11 cellular contexts compared by ENCODE assay signal in the genomic region with DNA sequence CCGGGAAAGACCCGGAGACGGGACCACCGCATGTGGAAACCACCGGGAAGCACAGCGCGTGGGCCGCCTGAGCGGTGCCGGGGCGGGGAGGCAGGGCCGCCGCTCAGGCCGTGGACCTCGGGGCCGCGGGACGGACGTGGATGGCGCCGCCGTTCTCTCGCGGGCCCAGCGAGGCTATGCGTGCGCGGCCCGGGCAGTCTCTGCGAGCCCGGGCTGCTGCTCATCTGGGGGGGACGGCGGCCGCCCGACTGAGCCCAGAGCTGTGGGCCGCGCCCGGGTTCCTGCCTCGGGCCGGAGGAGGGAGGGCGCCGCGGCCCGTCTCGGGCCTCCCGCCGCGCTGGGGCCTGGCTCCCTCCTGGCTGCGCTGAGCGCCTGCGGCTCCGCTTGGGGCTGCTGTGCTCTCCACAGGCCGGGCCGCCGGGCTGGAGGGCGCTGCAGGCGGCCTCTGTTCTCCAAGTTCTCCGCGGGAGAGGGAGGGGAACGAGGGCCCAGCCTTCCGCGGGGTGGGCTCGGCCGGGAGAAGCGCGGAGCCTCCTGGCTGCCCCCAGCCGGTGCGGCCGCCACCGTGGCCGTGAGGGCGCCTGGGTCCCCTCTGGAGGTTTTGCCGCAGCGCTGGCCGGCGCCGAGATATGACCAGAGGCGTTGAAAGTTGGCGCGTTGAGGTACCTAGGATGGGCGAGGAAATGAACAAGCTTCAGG. TPM values are rescaled to one million over a fixed set of nuclear protein-coding genes. Genes with fewer than 3 reads are reported as not detected.
A peak's percentile ranks its signal among the peaks of the same experiment; 100 is the strongest.
DNase-seq lines count a peak whose midpoint lies in the region; ATAC-seq, FAIRE-seq and TF ChIP-seq lines count a peak whose summit lies in the region.
"Had no signal": no experiment of that assay in that cellular context is flagged by ENCODE, and none has a peak within 500 bp of the region (broad histone marks: within the 10 kb centered on the region; RNA-seq: fewer than 3 reads in every experiment).

No MANE protein-coding gene starts in this region.

- no peak overlapping the region for H3K4me2 ChIP-seq in K562 (ENCODE audit: insufficient read depth, low read length)

- no peaks in the 10 kb centered on the region; the same call in 1 of the 2 replicates for H4K20me1 ChIP-seq in K562 (replicated peaks; ENCODE audit: control insufficient read depth, insufficient read depth, low read length)

- H3K9me3 Mint-ChIP-seq in activated naive CD4-positive, alpha-beta T cell treated with anti-CD3 and anti-CD28 coated beads for 36 hours, result no peaks in the 10 kb centered on the region

- intact Hi-C loops in K562 (cut with micrococcal nuclease) (no loop called here), heart right ventricle (cut with DNase I) (no loop called here), transverse colon (cut with DNase I; ENCODE audit: low total_unique reads) (no loop called here)
- intact Hi-C loops in activated naive CD4-positive, alpha-beta T cell treated with anti-CD3 and anti-CD28 coated beads for 36 hours (cut with micrococcal nuclease), result no loop called here

- no peaks in the 10 kb centered on the region for H3K9me1 ChIP-seq in K562 (ENCODE audit: control insufficient read depth, insufficient read depth, low read length)

- WGBS in K562 (ENCODE audit: insufficient coverage, low coverage, missing lambda C conversion rate), result 96% methylated on average over 9 of the region's 81 CpGs
- WGBS in heart right ventricle, 2 donors, result 9 to 13% methylated on average over 59 to 81 of the region's 81 CpGs
- WGBS in transverse colon (ENCODE audit: low coverage in 1 of 2), 2 donors, result 40 to 81% methylated on average over 1 to 50 of the region's 81 CpGs

- H3K36me3 Mint-ChIP-seq in activated naive CD4-positive, alpha-beta T cell treated with anti-CD3 and anti-CD28 coated beads for 36 hours (ENCODE audit: low read depth), result peaks cover 8% of the 10 kb centered on the region

- H3K27ac ChIP-seq in K562 (ENCODE audit: extremely low read depth, low read depth, low read length) (no peak overlapping the region), heart right ventricle (peak overlapping the region in 6 of 10 donors; percentile 6 to 50 (median 20)), muscle layer of colon (ENCODE audit: low read depth, low read length) (no peak overlapping the region), transverse colon (no peak overlapping the region)

- TF ChIP-seq POLR2A in K562 (conservative IDR thresholded peaks at IDR 0.05) (no peak), transverse colon (IDR thresholded peaks at IDR 0.05) (no peak)

- no peak overlapping the region for H2AFZ ChIP-seq in K562 (ENCODE audit: low read depth, low read length)

- no peak for TF ChIP-seq RAD21 in K562 (CRISPR knock-in tag; conservative IDR thresholded peaks at IDR 0.05 in 1 of 2, IDR thresholded peaks at IDR 0.05 in 1 of 2)

- POLR2A ChIA-PET in K562 (lab: Yijun Ruan, JAX), result interaction anchor here (0.6 to 2.7 kb wide), 4 partner anchors 9 to 17 kb away, joined by 3 to 16 read pairs (median 4); no protein-coding TSS in a partner anchor

- H3K79me2 ChIP-seq in K562 (ENCODE audit: control insufficient read depth, insufficient read depth, low read length), result peaks cover 55% of the 10 kb centered on the region

- H3K4me1 Mint-ChIP-seq in activated naive CD4-positive, alpha-beta T cell treated with anti-CD3 and anti-CD28 coated beads for 36 hours (ENCODE audit: low read depth), result peaks cover 8% of the 10 kb centered on the region

- TF ChIP-seq CTCF in K562 (IDR thresholded peaks at IDR 0.05 in 2 of 3, conservative IDR thresholded peaks at IDR 0.05 in 1 of 3; ENCODE audit: insufficient read depth in 2 of 3, low read depth in 1 of 3, low read length in 3 of 3) (no peak), heart right ventricle (IDR thresholded peaks at IDR 0.05) (peak in 1 of 9 donors; percentile 16), transverse colon (IDR thresholded peaks at IDR 0.05) (no peak)

- CTCF ChIA-PET in K562 (lab: Yijun Ruan, JAX; ENCODE audit: low intra/inter-chr PET ratio), result no interaction called here
- CTCF ChIA-PET in activated naive CD4-positive, alpha-beta T cell treated with anti-CD3 and anti-CD28 coated beads for 36 hours (lab: Charles Lee), result interaction anchor here (1.1 kb wide), 1 partner anchor 23 kb away, joined by 3 read pairs; no protein-coding TSS in a partner anchor

- H3K4me1 ChIP-seq in K562 (replicated peaks in 1 of 2; ENCODE audit: control insufficient read depth in 2 of 2, insufficient read depth in 2 of 2, low read length in 2 of 2) (peaks cover 0 to 28% of the 10 kb centered on the region in 2 experiments; a peak in 2 of 5 replicates), heart right ventricle (peaks cover 0 to 17% (median 8%) of the 10 kb centered on the region in 9 donors), muscle layer of colon (ENCODE audit: insufficient read depth, low read length) (peaks cover 6% of the 10 kb centered on the region), transverse colon (peaks cover 0 to 12% (median 4%) of the 10 kb centered on the region in 4 donors)

- H3K9me3 ChIP-seq in K562 (replicated peaks; ENCODE audit: control insufficient read depth, insufficient read depth, low read depth, low read length) (no peaks in the 10 kb centered on the region), heart right ventricle (no peaks in the 10 kb centered on the region), muscle layer of colon (ENCODE audit: low read length) (no peaks in the 10 kb centered on the region), transverse colon (no peaks in the 10 kb centered on the region)

- peaks cover 70% of the 10 kb centered on the region; the same call in 2 of the 3 replicates for H3K36me3 ChIP-seq in K562 (ENCODE audit: control insufficient read depth, insufficient read depth, low read length)
- peaks cover 0 to 51% (median 6%) of the 10 kb centered on the region in 9 donors for H3K36me3 ChIP-seq in heart right ventricle
- H3K36me3 ChIP-seq in muscle layer of colon (ENCODE audit: insufficient read depth, low read length), result peaks cover 15% of the 10 kb centered on the region
- H3K36me3 ChIP-seq in transverse colon, result peaks cover 0 to 18% (median 8%) of the 10 kb centered on the region in 4 donors

- TF ChIP-seq EP300 in K562 (IDR thresholded peaks at IDR 0.05; ENCODE audit: low read length), result no peak
- no peak for TF ChIP-seq EP300 in transverse colon (IDR thresholded peaks at IDR 0.05; ENCODE audit: low read depth)

- H3K27me3 Mint-ChIP-seq in activated naive CD4-positive, alpha-beta T cell treated with anti-CD3 and anti-CD28 coated beads for 36 hours (ENCODE audit: low read depth), result no peaks in the 10 kb centered on the region

- in situ Hi-C loops in K562 (cut with MboI), result no loop called here
- in situ Hi-C loops in transverse colon (cut with MboI; ENCODE audit: low pct_ligation_motif_present in 1 of 4, low pct_unique_long_range_greater_than_20kb in 1 of 4, low sequenced_read_pairs in 3 of 4), result no loop called here

- H3K9ac ChIP-seq in K562 (ENCODE audit: insufficient read depth in 1 of 2, low read depth in 2 of 2, low read length in 2 of 2) (peak overlapping the region in 1 of 2 experiments; percentile 35; a peak in 1 of 4 replicates), muscle layer of colon (ENCODE audit: low read length) (no peak overlapping the region)

- no peak overlapping the region for H3K27ac Mint-ChIP-seq in activated naive CD4-positive, alpha-beta T cell treated with anti-CD3 and anti-CD28 coated beads for 36 hours

- FAIRE-seq in K562 (lab: Jason Lieb, UNC), result no peak

- H3K4me3 Mint-ChIP-seq in activated naive CD4-positive, alpha-beta T cell treated with anti-CD3 and anti-CD28 coated beads for 36 hours, result no peak overlapping the region

- ATAC-seq in K562 (no peak), heart right ventricle (peak; percentile 54 to 83 (median 70)), HG03378 (IDR thresholded peaks at IDR 0.05; ENCODE audit: unreplicated experiment) (no peak)

- BruUV-seq in K562 (replicated peaks; lab: Mats Ljungman, UMichigan), result no TSS peak

- DNase-seq in K562 (ENCODE audit: extremely low read depth in 1 of 4, low spot score in 3 of 4) (peak in 2 of 4 experiments; percentile 53 to 56), heart right ventricle (no peak), transverse colon (no peak), T-helper 2 cell (no peak)
- no peak for DNase-seq in activated CD4-positive, CD25-positive, alpha-beta regulatory T cell (lab: John Stamatoyannopoulos, UW)
- no peak for DNase-seq in activated naive CD4-positive, alpha-beta T cell treated with anti-CD3 and anti-CD28 coated beads for 36 hours
- DNase-seq: activated CD4-positive, alpha-beta T cell treated with anti-CD3 and anti-CD28 coated beads, Interleukin-2, amount 50 U/mL, for 1 hour; EL; stimulated activated CD4-positive, alpha-beta T cell treated with anti-CD3 and anti-CD28 coated beads, Interleukin-4, amount 100 ng/mL, for 4 hours had no signal

- H3K4me3 ChIP-seq in K562, result no peak overlapping the region
- peak overlapping the region in 9 of 10 donors; percentile 31 to 56 (median 48) for H3K4me3 ChIP-seq in heart right ventricle
- H3K4me3 ChIP-seq in muscle layer of colon (ENCODE audit: low read depth in 1 of 2, low read length in 2 of 2), result peak overlapping the region; percentile 35 to 38
- H3K4me3 ChIP-seq in transverse colon, result peak overlapping the region in 3 of 4 donors; percentile 7 to 41 (median 18)

- H3K27me3 ChIP-seq in K562 (ENCODE audit: control insufficient read depth in 2 of 2, insufficient read depth in 2 of 2, low read length in 2 of 2), result no peaks in the 10 kb centered on the region
- no peaks in the 10 kb centered on the region for H3K27me3 ChIP-seq in heart right ventricle
- no peaks in the 10 kb centered on the region for H3K27me3 ChIP-seq in muscle layer of colon (ENCODE audit: control insufficient read depth in 1 of 2, insufficient read depth in 2 of 2, low read length in 2 of 2)
- H3K27me3 ChIP-seq in transverse colon, result no peaks in the 10 kb centered on the region

RNA-seq across cellular contexts. Expression of a gene that starts 13.7 kb away (rescaled TPM):
- total RNA-seq in K562 (2011; cell fraction: chromatin; rRNA removed; ENCODE audit: low replicate concordance), result 250 and 572 TPM in 2 replicates
- total RNA-seq in K562 (2011; cell fraction: nucleolus; rRNA removed), result 321 and 330 TPM in 2 replicates
- 231 and 237 TPM in 2 replicates for total RNA-seq in K562 (2011; cell fraction: nucleoplasm; rRNA removed)
- 141 and 154 TPM in 2 replicates for total RNA-seq in K562 (2014; rRNA removed)
- 34.2 and 44.6 TPM in 2 replicates for total RNA-seq in K562 (2014; rRNA removed; fragmentation: Illumina TruSeq; extraction: Trizol)
- 84.5 and 85.0 TPM in 2 replicates for total RNA-seq in K562 (2015; rRNA removed; fragmentation: Illumina TruSeq; extraction: Trizol)
- total RNA-seq in K562 (2021), result 165 and 181 TPM in 2 replicates
- polyA plus RNA-seq in K562 (2011; rRNA removed), result 109 and 142 TPM in 2 replicates
- 89.0 and 119 TPM in 2 replicates for polyA plus RNA-seq in K562 (2011; cell fraction: cytosol; rRNA removed)
- 341 and 396 TPM in 2 replicates for polyA plus RNA-seq in K562 (2011; cell fraction: nucleus; rRNA removed)
- 134 and 138 TPM in 2 replicates for polyA plus RNA-seq in K562 (2012)
- 68.9 and 82.6 TPM in 2 replicates for polyA plus RNA-seq in K562 (2014; fragmentation: Illumina TruSeq; extraction: Trizol)
- polyA plus RNA-seq in K562 (2014; fragmentation: Nextera tagmentation; extraction: Ambion mirVana), result 1 to 10 TPM; 5.6 to 6.4 TPM
- 121 and 124 TPM in 2 replicates for polyA plus RNA-seq in K562 (2014; rRNA removed)
- polyA minus RNA-seq in K562 (2011; rRNA and poly(A)+ RNA removed), result 64.4 and 75.7 TPM in 2 replicates
- 71.6 and 75.2 TPM in 2 replicates for polyA minus RNA-seq in K562 (2011; cell fraction: cytosol; rRNA and poly(A)+ RNA removed)
- 89.1 and 116 TPM in 2 replicates for polyA minus RNA-seq in K562 (2011; cell fraction: nucleus; rRNA and poly(A)+ RNA removed)
- total RNA-seq in heart right ventricle, result 10 to 100 TPM; 61.6 to 91.2 (median 66.6) TPM
- 10 to 100 TPM; 60.5 to 97.4 TPM for polyA plus RNA-seq in heart right ventricle
- total RNA-seq in transverse colon, result 100 to 1,000 TPM in 3 of 4 donors, 10 to 100 TPM in 1; 71.3 to 227 (median 160) TPM
- 10 to 100 TPM; 74.9 to 82.7 TPM for total RNA-seq in activated naive CD4-positive, alpha-beta T cell treated with anti-CD3 and anti-CD28 coated beads for 36 hours

RNA-seq across cellular contexts. Expression of a gene that starts 20.8 kb away (rescaled TPM):
- total RNA-seq in K562 (2011; cell fraction: chromatin; rRNA removed; ENCODE audit: low replicate concordance), result 3.5 and 12.8 TPM in 2 replicates
- total RNA-seq in K562 (2011; cell fraction: nucleolus; rRNA removed), result 13.2 and 13.6 TPM in 2 replicates
- 7.8 and 10.9 TPM in 2 replicates for total RNA-seq in K562 (2011; cell fraction: nucleoplasm; rRNA removed)
- total RNA-seq in K562 (2014; rRNA removed) (2.0 and 2.8 TPM in 2 replicates), K562 (2014; rRNA removed; fragmentation: Illumina TruSeq; extraction: Trizol) (0.07 TPM in 1 of 2 replicates, not detected in the other), K562 (2015; rRNA removed; fragmentation: Illumina TruSeq; extraction: Trizol) (0.83 and 0.94 TPM in 2 replicates), K562 (2021) (3.2 TPM in 2 replicates), heart right ventricle (1 to 10 TPM; 3.6 to 8.3 (median 5.9) TPM), transverse colon (10 to 100 TPM in 3 of 4 donors, 1 to 10 TPM in 1; 9.8 to 26.5 (median 17.0) TPM)
- polyA plus RNA-seq in K562 (2011; rRNA removed) (0.46 and 1.1 TPM in 2 replicates), K562 (2014; fragmentation: Illumina TruSeq; extraction: Trizol) (0.06 and 0.54 TPM in 2 replicates), K562 (2014; fragmentation: Nextera tagmentation; extraction: Ambion mirVana) (under 1 TPM in 1 of 2 experiments, not detected in 1; 0.01 TPM), K562 (2014; rRNA removed) (2.2 and 3.7 TPM in 2 replicates), heart right ventricle (1 to 10 TPM; 3.4 to 7.6 TPM)
- 0.49 and 1.00 TPM in 2 replicates for polyA plus RNA-seq in K562 (2011; cell fraction: cytosol; rRNA removed)
- 11.7 and 16.6 TPM in 2 replicates for polyA plus RNA-seq in K562 (2011; cell fraction: nucleus; rRNA removed)
- polyA plus RNA-seq in K562 (2012), result 2.1 and 4.3 TPM in 2 replicates
- 0.11 and 0.12 TPM in 2 replicates for polyA minus RNA-seq in K562 (2011; rRNA and poly(A)+ RNA removed)
- 0.86 and 1.3 TPM in 2 replicates for polyA minus RNA-seq in K562 (2011; cell fraction: cytosol; rRNA and poly(A)+ RNA removed)
- 2.6 and 3.0 TPM in 2 replicates for polyA minus RNA-seq in K562 (2011; cell fraction: nucleus; rRNA and poly(A)+ RNA removed)
- 1 to 10 TPM; 1.7 to 2.0 TPM for total RNA-seq in activated naive CD4-positive, alpha-beta T cell treated with anti-CD3 and anti-CD28 coated beads for 36 hours

RNA-seq across cellular contexts. Expression of a gene that starts 25.3 kb away (rescaled TPM):
- total RNA-seq in K562 (2011; cell fraction: chromatin; rRNA removed; ENCODE audit: low replicate concordance), result 2.0 and 6.7 TPM in 2 replicates
- 1.2 and 2.7 TPM in 2 replicates for total RNA-seq in K562 (2011; cell fraction: nucleolus; rRNA removed)
- 1.7 and 3.0 TPM in 2 replicates for total RNA-seq in K562 (2011; cell fraction: nucleoplasm; rRNA removed)
- 0.12 TPM in 1 of 2 replicates, not detected in the other for total RNA-seq in K562 (2014; rRNA removed)
- total RNA-seq in K562 (2014; rRNA removed; fragmentation: Illumina TruSeq; extraction: Trizol), result not detected in 2 replicates
- total RNA-seq in K562 (2015; rRNA removed; fragmentation: Illumina TruSeq; extraction: Trizol), result 0.19 and 0.22 TPM in 2 replicates
- total RNA-seq in K562 (2021), result 0.29 and 0.54 TPM in 2 replicates
- 0.60 and 0.65 TPM in 2 replicates for polyA plus RNA-seq in K562 (2011; rRNA removed)
- 0.27 and 0.30 TPM in 2 replicates for polyA plus RNA-seq in K562 (2011; cell fraction: cytosol; rRNA removed)
- polyA plus RNA-seq in K562 (2011; cell fraction: nucleus; rRNA removed), result 8.9 and 13.6 TPM in 2 replicates
- 0.96 and 3.6 TPM in 2 replicates for polyA plus RNA-seq in K562 (2012)
- 0.12 and 0.33 TPM in 2 replicates for polyA plus RNA-seq in K562 (2014; fragmentation: Illumina TruSeq; extraction: Trizol)
- not detected for polyA plus RNA-seq in K562 (2014; fragmentation: Nextera tagmentation; extraction: Ambion mirVana)
- polyA plus RNA-seq in K562 (2014; rRNA removed), result 0.21 and 1.7 TPM in 2 replicates
- not detected in 2 replicates for polyA minus RNA-seq in K562 (2011; rRNA and poly(A)+ RNA removed)
- polyA minus RNA-seq in K562 (2011; cell fraction: cytosol; rRNA and poly(A)+ RNA removed), result not detected in 2 replicates
- 1.1 and 1.6 TPM in 2 replicates for polyA minus RNA-seq in K562 (2011; cell fraction: nucleus; rRNA and poly(A)+ RNA removed)
- 1 to 10 TPM in 6 of 10 donors, under 1 TPM in 4; 0.56 to 2.4 (median 1.1) TPM for total RNA-seq in heart right ventricle
- 1 to 10 TPM in 1 of 2 donors, under 1 TPM in 1; 0.49 to 9.2 TPM for polyA plus RNA-seq in heart right ventricle
- 100 to 1,000 TPM in 1 of 4 donors, 10 to 100 TPM in 3; 25.2 to 161 (median 63.5) TPM for total RNA-seq in transverse colon
- total RNA-seq in activated naive CD4-positive, alpha-beta T cell treated with anti-CD3 and anti-CD28 coated beads for 36 hours, result under 1 TPM; 0.38 to 0.47 TPM

RNA-seq across cellular contexts. Expression of a gene that starts 27.7 kb away (rescaled TPM):
- total RNA-seq in K562 (2011; cell fraction: chromatin; rRNA removed; ENCODE audit: low replicate concordance), result 45.1 and 180 TPM in 2 replicates
- total RNA-seq in K562 (2011; cell fraction: nucleolus; rRNA removed), result 169 and 176 TPM in 2 replicates
- total RNA-seq in K562 (2011; cell fraction: nucleoplasm; rRNA removed), result 73.7 and 101 TPM in 2 replicates
- 114 and 142 TPM in 2 replicates for total RNA-seq in K562 (2014; rRNA removed)
- 16.4 and 20.9 TPM in 2 replicates for total RNA-seq in K562 (2014; rRNA removed; fragmentation: Illumina TruSeq; extraction: Trizol)
- 93.0 and 96.7 TPM in 2 replicates for total RNA-seq in K562 (2015; rRNA removed; fragmentation: Illumina TruSeq; extraction: Trizol)
- 126 and 135 TPM in 2 replicates for total RNA-seq in K562 (2021)
- polyA plus RNA-seq in K562 (2011; rRNA removed), result 50.9 and 84.3 TPM in 2 replicates
- 137 and 211 TPM in 2 replicates for polyA plus RNA-seq in K562 (2011; cell fraction: cytosol; rRNA removed)
- polyA plus RNA-seq in K562 (2011; cell fraction: nucleus; rRNA removed), result 314 and 360 TPM in 2 replicates
- 124 and 150 TPM in 2 replicates for polyA plus RNA-seq in K562 (2012)
- polyA plus RNA-seq in K562 (2014; fragmentation: Illumina TruSeq; extraction: Trizol), result 80.2 and 98.6 TPM in 2 replicates
- 100 to 1,000 TPM; 131 to 166 TPM for polyA plus RNA-seq in K562 (2014; fragmentation: Nextera tagmentation; extraction: Ambion mirVana)
- polyA plus RNA-seq in K562 (2014; rRNA removed), result 129 and 161 TPM in 2 replicates
- 7.0 and 7.2 TPM in 2 replicates for polyA minus RNA-seq in K562 (2011; rRNA and poly(A)+ RNA removed)
- 19.4 and 27.9 TPM in 2 replicates for polyA minus RNA-seq in K562 (2011; cell fraction: cytosol; rRNA and poly(A)+ RNA removed)
- 31.0 and 41.3 TPM in 2 replicates for polyA minus RNA-seq in K562 (2011; cell fraction: nucleus; rRNA and poly(A)+ RNA removed)
- 100 to 1,000 TPM; 310 to 376 (median 327) TPM for total RNA-seq in heart right ventricle
- 100 to 1,000 TPM; 354 to 650 TPM for polyA plus RNA-seq in heart right ventricle
- 100 to 1,000 TPM in 2 of 4 donors, 10 to 100 TPM in 2; 69.7 to 134 (median 107) TPM for total RNA-seq in transverse colon
- 100 to 1,000 TPM; 110 to 116 TPM for total RNA-seq in activated naive CD4-positive, alpha-beta T cell treated with anti-CD3 and anti-CD28 coated beads for 36 hours

RNA-seq across cellular contexts. Expression of a gene that starts 30.3 kb away (rescaled TPM):
- total RNA-seq in K562 (2011; cell fraction: chromatin; rRNA removed; ENCODE audit: low replicate concordance), result 14.3 and 58.8 TPM in 2 replicates
- total RNA-seq in K562 (2011; cell fraction: nucleolus; rRNA removed), result 81.7 and 85.9 TPM in 2 replicates
- total RNA-seq in K562 (2011; cell fraction: nucleoplasm; rRNA removed), result 50.0 and 50.2 TPM in 2 replicates
- total RNA-seq in K562 (2014; rRNA removed) (113 and 143 TPM in 2 replicates), K562 (2014; rRNA removed; fragmentation: Illumina TruSeq; extraction: Trizol) (36.2 and 53.6 TPM in 2 replicates), K562 (2015; rRNA removed; fragmentation: Illumina TruSeq; extraction: Trizol) (68.9 and 69.5 TPM in 2 replicates), K562 (2021) (78.7 and 94.7 TPM in 2 replicates), heart right ventricle (10 to 100 TPM; 48.1 to 83.4 (median 61.8) TPM), transverse colon (100 to 1,000 TPM; 179 to 392 (median 224) TPM)
- polyA plus RNA-seq in K562 (2011; rRNA removed) (74.8 and 80.1 TPM in 2 replicates), K562 (2014; fragmentation: Illumina TruSeq; extraction: Trizol) (110 and 112 TPM in 2 replicates), K562 (2014; fragmentation: Nextera tagmentation; extraction: Ambion mirVana) (10 to 100 TPM; 21.5 to 35.8 TPM), K562 (2014; rRNA removed) (123 and 134 TPM in 2 replicates), heart right ventricle (100 to 1,000 TPM in 1 of 2 donors, 10 to 100 TPM in 1; 95.6 to 107 TPM)
- 132 and 164 TPM in 2 replicates for polyA plus RNA-seq in K562 (2011; cell fraction: cytosol; rRNA removed)
- 87.8 and 100 TPM in 2 replicates for polyA plus RNA-seq in K562 (2011; cell fraction: nucleus; rRNA removed)
- 76.7 and 87.0 TPM in 2 replicates for polyA plus RNA-seq in K562 (2012)
- 10.4 and 13.4 TPM in 2 replicates for polyA minus RNA-seq in K562 (2011; rRNA and poly(A)+ RNA removed)
- 13.7 and 16.5 TPM in 2 replicates for polyA minus RNA-seq in K562 (2011; cell fraction: cytosol; rRNA and poly(A)+ RNA removed)
- polyA minus RNA-seq in K562 (2011; cell fraction: nucleus; rRNA and poly(A)+ RNA removed), result 31.6 and 42.7 TPM in 2 replicates
- 10 to 100 TPM; 38.1 to 39.6 TPM for total RNA-seq in activated naive CD4-positive, alpha-beta T cell treated with anti-CD3 and anti-CD28 coated beads for 36 hours

Comparison
In these comparisons a context has a peak if more than half of its experiments do, and no peak if none do; other contexts are left out.
1. ATAC-seq: peak in heart right ventricle (8 of 8); none in K562 (single experiment) and HG03378 (single experiment).
2. H3K27ac ChIP-seq: peak in heart right ventricle (6 of 10); none in K562 (single experiment), muscle layer of colon (single experiment) and transverse colon (0 of 4).